ENCODE assay signal across 18 cellular contexts in the genomic region with DNA sequence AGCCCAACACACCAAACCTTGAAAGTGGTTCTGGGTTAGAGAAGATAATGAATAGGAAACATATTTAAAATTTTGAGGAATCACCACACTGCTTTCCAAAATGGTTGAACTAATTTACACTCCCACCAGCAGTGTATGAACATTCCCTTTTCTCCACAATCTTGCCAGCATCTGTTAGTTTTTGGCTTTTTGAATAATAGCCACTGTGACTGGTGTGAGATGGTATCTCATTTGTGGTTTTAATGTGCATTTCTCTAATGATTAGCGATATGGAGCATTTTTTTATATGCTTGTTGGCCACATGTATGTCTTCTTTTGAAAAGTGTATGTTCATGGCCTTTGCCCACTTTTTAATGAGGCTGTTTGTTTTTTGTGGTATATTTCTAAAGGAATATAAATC.
"Had no signal": no experiment of that assay in that cellular context is flagged by ENCODE, and none has a peak within 500 bp of the region (broad histone marks: within the 10 kb centered on the region; RNA-seq: fewer than 3 reads in every experiment).

No MANE protein-coding gene starts in this region.

- H3K4me3 ChIP-seq: breast epithelium, dorsolateral prefrontal cortex, gastrocnemius medialis, lung, pancreas, stomach, testis, upper lobe of left lung had no signal

- H3K27me3 ChIP-seq: breast epithelium, dorsolateral prefrontal cortex, gastrocnemius medialis, pancreas, stomach, testis, upper lobe of left lung had no signal

- H3K4me1 ChIP-seq: breast epithelium, gastrocnemius medialis, pancreas, stomach, testis, upper lobe of left lung had no signal

- H3K9me3 ChIP-seq: gastrocnemius medialis, pancreas, testis had no signal

- ATAC-seq: gastrocnemius medialis, pancreas had no signal

- DNase-seq: activated CD4-positive, alpha-beta T cell treated with anti-CD3 and anti-CD28 coated beads, Interleukin-2, amount 50 U/mL, for 48 hours; activated gamma-delta T cell; activated naive CD8-positive, alpha-beta T cell treated with anti-CD3 and anti-CD28 coated beads for 36 hours; activated T-cell treated with anti-CD3 and anti-CD28 coated beads, Interleukin-2, amount 50 U/mL, for 48 hours; anterior cingulate cortex; dorsolateral prefrontal cortex; endodermal cell; gastrocnemius medialis; pancreas; stimulated activated CD4-positive, alpha-beta T cell treated with anti-CD3 and anti-CD28 coated beads, Interleukin-12 subunit alpha, Interleukin-12 subunit beta, amount 100 ng/mL, for 4 hours; stimulated activated CD4-positive, alpha-beta T cell treated with anti-CD3 and anti-CD28 coated beads, Interleukin-2, amount 100 ng/mL, for 24 hours; stomach; SW 1271; T1000; testis; upper lobe of left lung had no signal

- H3K36me3 ChIP-seq: breast epithelium, gastrocnemius medialis, pancreas, stomach, upper lobe of left lung had no signal

- H3K27ac ChIP-seq: breast epithelium, dorsolateral prefrontal cortex, gastrocnemius medialis, pancreas, stomach, testis, upper lobe of left lung had no signal
